In genomic region chr3:30708472-30708871, GRCh38 we compare ENCODE assay signal across 21 cellular contexts.
A peak's percentile ranks its signal among the peaks of the same experiment; 100 is the strongest.
DNase-seq lines count a peak whose midpoint lies in the region; ATAC-seq, FAIRE-seq and TF ChIP-seq lines count a peak whose summit lies in the region.
"Had no signal": no experiment of that assay in that cellular context is flagged by ENCODE, and none has a peak within 500 bp of the region (broad histone marks: within the 10 kb centered on the region; RNA-seq: fewer than 3 reads in every experiment).

No MANE protein-coding gene starts in this region.

- H3K27me3 Mint-ChIP-seq in naive thymus-derived CD8-positive, alpha-beta T cell = no peaks in the 10 kb centered on the region
- no peaks in the 10 kb centered on the region for H3K27me3 Mint-ChIP-seq in activated T-helper 2 cell treated with anti-CD3 and anti-CD28 coated beads, Interferon-gamma antibody, Interleukin-2, Interleukin-4, amounts not matched to agents 10 μg/mL and 5 μg/mL and 100 μg/mL, durations not matched to agents 14 hours and 24 hours and 36 hours (ENCODE audit: low read depth)

- peaks cover 0 to 9% (median 0%) of the 10 kb centered on the region in 9 donors for H3K9me3 Mint-ChIP-seq in naive thymus-derived CD8-positive, alpha-beta T cell
- peaks cover 3% of the 10 kb centered on the region for H3K9me3 Mint-ChIP-seq in activated T-helper 2 cell treated with anti-CD3 and anti-CD28 coated beads, Interferon-gamma antibody, Interleukin-2, Interleukin-4, amounts not matched to agents 10 μg/mL and 5 μg/mL and 100 μg/mL, durations not matched to agents 14 hours and 24 hours and 36 hours

- DNase-seq in H54 (ENCODE audit: insufficient read length, low spot score) (no peak), RWPE2 (ENCODE audit: low spot score) (no peak), epithelial cell of prostate (ENCODE audit: low read depth, low spot score) (no peak), mesenteric fat pad (ENCODE audit: low spot score) (no peak)
- DNase-seq in naive thymus-derived CD8-positive, alpha-beta T cell = no peak
- no peak for DNase-seq in activated T-helper 2 cell treated with anti-CD3 and anti-CD28 coated beads, Interferon-gamma antibody, Interleukin-2, Interleukin-4, amounts not matched to agents 10 μg/mL and 5 μg/mL and 100 μg/mL, durations not matched to agents 14 hours and 24 hours and 36 hours (ENCODE audit: low spot score)
- no peak for DNase-seq in stimulated activated CD4-positive, alpha-beta T cell treated with anti-CD3 and anti-CD28 coated beads, Interleukin-15, amount 100 ng/mL, for 24 hours
- DNase-seq: AML-193, Caco-2, GDM1, GM23248, HCEC 1CT, KBM-7, MV-4-11, NCI-H1417, NCI-H187, NCI-H2227 treated with DMSO at 0.1 percent for 48 hours, NCI-H524, RPMI8226 had no signal

- TF ChIP-seq CTCF in RWPE2 (IDR thresholded peaks at IDR 0.05; ENCODE audit: poor library complexity, severe bottlenecking) = no peak

- peak; percentile 6 for FAIRE-seq in H54 (lab: Jason Lieb, UNC)

- no peaks in the 10 kb centered on the region for H3K27me3 ChIP-seq in RWPE2 (ENCODE audit: insufficient read depth, poor library complexity, severe bottlenecking)

- TF ChIP-seq POLR2A in H54 (IDR thresholded peaks at IDR 0.05; ENCODE audit: low read depth, low read length) = no peak

- ATAC-seq in RWPE2 (ENCODE audit: low read depth) (peak; percentile 67), GM19452 (IDR thresholded peaks at IDR 0.05; ENCODE audit: unreplicated experiment) (no peak)
- peak; percentile 25 to 40 for ATAC-seq in naive thymus-derived CD8-positive, alpha-beta T cell

- peak overlapping the region in 3 of 10 donors; percentile 1 to 16 (median 15) for H3K4me3 Mint-ChIP-seq in naive thymus-derived CD8-positive, alpha-beta T cell
- no peak overlapping the region for H3K4me3 Mint-ChIP-seq in activated T-helper 2 cell treated with anti-CD3 and anti-CD28 coated beads, Interferon-gamma antibody, Interleukin-2, Interleukin-4, amounts not matched to agents 10 μg/mL and 5 μg/mL and 100 μg/mL, durations not matched to agents 14 hours and 24 hours and 36 hours (ENCODE audit: low read depth)

- intact Hi-C loops in activated T-helper 2 cell treated with anti-CD3 and anti-CD28 coated beads, Interferon-gamma antibody, Interleukin-2, Interleukin-4, amounts not matched to agents 10 μg/mL and 5 μg/mL and 100 μg/mL, durations not matched to agents 14 hours and 24 hours and 36 hours (cut with micrococcal nuclease) = no loop called here

- peaks cover 17 to 52% (median 49%) of the 10 kb centered on the region in 4 donors for H3K4me1 Mint-ChIP-seq in naive thymus-derived CD8-positive, alpha-beta T cell
- peaks cover 4% of the 10 kb centered on the region for H3K4me1 Mint-ChIP-seq in activated T-helper 2 cell treated with anti-CD3 and anti-CD28 coated beads, Interferon-gamma antibody, Interleukin-2, Interleukin-4, amounts not matched to agents 10 μg/mL and 5 μg/mL and 100 μg/mL, durations not matched to agents 14 hours and 24 hours and 36 hours (ENCODE audit: low read depth)

- H3K36me3 ChIP-seq in RWPE2 (ENCODE audit: low read depth) = no peaks in the 10 kb centered on the region

- POLR2A ChIA-PET in naive thymus-derived CD8-positive, alpha-beta T cell (lab: Charles Lee) = interaction anchor here (0.5 kb wide), 1 partner anchor 21 kb away, joined by 3 read pairs; no protein-coding TSS in a partner anchor

- peak overlapping the region in 1 of 10 donors; percentile 37 for H3K27ac Mint-ChIP-seq in naive thymus-derived CD8-positive, alpha-beta T cell
- H3K27ac Mint-ChIP-seq in activated T-helper 2 cell treated with anti-CD3 and anti-CD28 coated beads, Interferon-gamma antibody, Interleukin-2, Interleukin-4, amounts not matched to agents 10 μg/mL and 5 μg/mL and 100 μg/mL, durations not matched to agents 14 hours and 24 hours and 36 hours = no peak overlapping the region

- H3K4me3 ChIP-seq in RWPE2 (ENCODE audit: severe bottlenecking) = no peak overlapping the region
- H3K4me3 ChIP-seq: GM23248 had no signal

- no peaks in the 10 kb centered on the region for H3K9me3 ChIP-seq in RWPE2 (ENCODE audit: severe bottlenecking)
- H3K9me3 ChIP-seq: Caco-2 had no signal

- peak overlapping the region; percentile 6 for H3K27ac ChIP-seq in RWPE2 (ENCODE audit: poor library complexity, severe bottlenecking)
- H3K27ac ChIP-seq in epithelial cell of prostate = peak overlapping the region; percentile 14
- H3K27ac ChIP-seq: C4-2B, GM23248 had no signal

- peaks cover 6% of the 10 kb centered on the region for H3K4me1 ChIP-seq in RWPE2 (ENCODE audit: insufficient read depth, poor library complexity, severe bottlenecking)

- peaks cover 0 to 12% (median 3%) of the 10 kb centered on the region in 3 donors for H3K36me3 Mint-ChIP-seq in naive thymus-derived CD8-positive, alpha-beta T cell
- peaks cover 19% of the 10 kb centered on the region for H3K36me3 Mint-ChIP-seq in activated T-helper 2 cell treated with anti-CD3 and anti-CD28 coated beads, Interferon-gamma antibody, Interleukin-2, Interleukin-4, amounts not matched to agents 10 μg/mL and 5 μg/mL and 100 μg/mL, durations not matched to agents 14 hours and 24 hours and 36 hours (ENCODE audit: low read depth)
